ENCODE assay signal across 10 cellular contexts in the genomic region with DNA sequence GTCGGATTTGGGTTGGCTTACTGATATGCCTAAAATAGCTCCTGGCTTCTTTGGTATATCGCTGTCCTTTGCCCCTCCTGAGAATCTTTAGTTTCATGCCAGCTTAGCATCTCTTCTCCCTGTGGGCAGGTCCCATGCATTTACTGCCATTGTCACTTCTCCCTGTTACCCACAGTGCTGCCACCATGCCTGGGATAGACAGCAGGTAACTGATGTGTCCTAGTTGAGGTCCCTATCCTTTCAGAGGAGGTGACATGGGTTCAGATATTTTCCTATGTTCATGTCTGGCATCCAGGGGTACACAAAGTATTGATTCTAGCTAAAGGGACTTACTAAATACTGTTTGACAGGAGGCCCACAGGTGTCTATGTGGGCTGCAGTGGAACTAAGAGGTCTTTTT.
"Had no signal": no experiment of that assay in that cellular context is flagged by ENCODE, and none has a peak within 500 bp of the region (broad histone marks: within the 10 kb centered on the region; RNA-seq: fewer than 3 reads in every experiment).

No MANE protein-coding gene starts in this region.

- H3K4me3 Mint-ChIP-seq: activated naive CD4-positive, alpha-beta T cell treated with anti-CD3 and anti-CD28 coated beads, Interleukin-2, amount 50 U/mL, for 24 hours; stimulated activated naive B cell treated with anti-CD40 and anti-IgM and Interleukin-4, amounts not matched to agents 10 μg/mL and 1 μg/mL and 100 μg/mL, for 72 hours; T-helper 2 cell treated with Interferon-gamma antibody and Interleukin-4, amounts not matched to agents 5 μg/mL and 100 μg/mL, for 36 hours had no signal

- H3K36me3 Mint-ChIP-seq: activated naive CD4-positive, alpha-beta T cell treated with anti-CD3 and anti-CD28 coated beads, Interleukin-2, amount 50 U/mL, for 24 hours had no signal

- DNase-seq: central memory CD4-positive, alpha-beta T cell; cortex of kidney; effector memory CD4-positive, alpha-beta T cell; nephron progenitor cell; stimulated activated naive B cell treated with anti-CD40 and anti-IgM and Interleukin-4, amounts not matched to agents 10 μg/mL and 1 μg/mL and 100 μg/mL, for 72 hours had no signal

- H3K9me3 Mint-ChIP-seq: activated naive CD4-positive, alpha-beta T cell treated with anti-CD3 and anti-CD28 coated beads, Interleukin-2, amount 50 U/mL, for 24 hours; activated T-helper 2 cell treated with anti-CD3 and anti-CD28 coated beads, Interferon-gamma antibody, Interleukin-2, Interleukin-4, amounts not matched to agents 10 μg/mL and 5 μg/mL and 100 μg/mL, durations not matched to agents 14 hours and 24 hours and 36 hours; nephron progenitor cell; stimulated activated naive B cell treated with anti-CD40 and anti-IgM and Interleukin-4, amounts not matched to agents 10 μg/mL and 1 μg/mL and 100 μg/mL, for 72 hours; T-helper 2 cell treated with Interferon-gamma antibody and Interleukin-4, amounts not matched to agents 5 μg/mL and 100 μg/mL, for 36 hours had no signal

- ATAC-seq: activated CD4-positive, CD25-positive, alpha-beta regulatory T cell treated with anti-CD3 and anti-CD28 coated beads, Interleukin-2, amount 50 U/mL, for 24 hours; left lobe of liver; stimulated activated naive B cell treated with anti-CD40 and anti-IgM and Interleukin-4, amounts not matched to agents 10 μg/mL and 1 μg/mL and 100 μg/mL, for 72 hours had no signal

- H3K4me1 Mint-ChIP-seq: activated naive CD4-positive, alpha-beta T cell treated with anti-CD3 and anti-CD28 coated beads, Interleukin-2, amount 50 U/mL, for 24 hours; stimulated activated naive B cell treated with anti-CD40 and anti-IgM and Interleukin-4, amounts not matched to agents 10 μg/mL and 1 μg/mL and 100 μg/mL, for 72 hours had no signal

- H3K27ac Mint-ChIP-seq: activated naive CD4-positive, alpha-beta T cell treated with anti-CD3 and anti-CD28 coated beads, Interleukin-2, amount 50 U/mL, for 24 hours; activated T-helper 2 cell treated with anti-CD3 and anti-CD28 coated beads, Interferon-gamma antibody, Interleukin-2, Interleukin-4, amounts not matched to agents 10 μg/mL and 5 μg/mL and 100 μg/mL, durations not matched to agents 14 hours and 24 hours and 36 hours; stimulated activated naive B cell treated with anti-CD40 and anti-IgM and Interleukin-4, amounts not matched to agents 10 μg/mL and 1 μg/mL and 100 μg/mL, for 72 hours; T-helper 2 cell treated with Interferon-gamma antibody and Interleukin-4, amounts not matched to agents 5 μg/mL and 100 μg/mL, for 36 hours had no signal
